In the genomic region with DNA sequence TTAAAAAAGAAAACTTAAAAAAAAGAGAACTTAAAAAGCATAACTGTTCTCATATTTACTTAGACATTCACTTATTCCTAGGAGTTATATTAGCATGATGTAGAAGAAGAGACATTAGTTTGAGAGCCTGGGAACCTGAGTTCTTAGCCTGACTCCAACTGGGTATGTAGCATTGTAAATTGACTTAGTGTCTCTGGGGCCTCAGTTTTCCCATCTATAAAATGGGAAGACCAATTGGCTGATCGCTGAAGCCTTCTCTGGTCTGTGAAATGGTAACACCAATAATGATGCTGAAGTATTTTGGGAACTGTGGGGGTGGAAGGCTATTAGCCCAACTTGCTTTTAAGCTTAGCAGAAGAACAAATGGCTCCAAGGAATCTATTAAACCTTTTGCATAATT, we compare ENCODE assay signal across 29 cellular contexts.
"Had no signal": no experiment of that assay in that cellular context is flagged by ENCODE, and none has a peak within 500 bp of the region (broad histone marks: within the 10 kb centered on the region; RNA-seq: fewer than 3 reads in every experiment).

No MANE protein-coding gene starts in this region.

- H2AFZ ChIP-seq: neural progenitor cell had no signal

- H3K9me3 ChIP-seq: left lung, lower lobe of right lung, neutrophil, ovary, right atrium auricular region, stomach, testis, thyroid gland, transverse colon, upper lobe of left lung, vagina had no signal

- H3K4me1 ChIP-seq: right atrium auricular region had no signal

- FAIRE-seq: islet of Langerhans, kidney had no signal

- H3K27me3 ChIP-seq: left lung, neural progenitor cell, neutrophil, ovary, right atrium auricular region, stomach, testis, thyroid gland, transverse colon, upper lobe of left lung, vagina had no signal

- H3K27ac ChIP-seq: left lung, lower lobe of right lung, neural progenitor cell, neutrophil, ovary, right atrium auricular region, skin epidermis, testis, thyroid gland, transverse colon, vagina had no signal

- H3K9ac ChIP-seq: neural progenitor cell had no signal

- H3K4me3 ChIP-seq: left lung, lower lobe of right lung, neural progenitor cell, ovary, right atrium auricular region, skin epidermis, stomach, testis, thyroid gland, transverse colon, upper lobe of left lung, vagina had no signal

- DNase-seq: immature natural killer cell; kidney; left colon; left lung; lower lobe of right lung; mammary epithelial cell; mesenchymal stem cell; naive B cell; natural killer cell; nephron progenitor cell; ovary; stimulated activated CD4-positive, alpha-beta T cell treated with anti-CD3 and anti-CD28 coated beads, Interleukin-12 subunit alpha, Interleukin-12 subunit beta, amount 100 ng/mL, for 4 hours; stimulated activated CD4-positive, alpha-beta T cell treated with anti-CD3 and anti-CD28 coated beads, Interleukin-15, amount 100 ng/mL, for 24 hours; stimulated activated CD4-positive, alpha-beta T cell treated with anti-CD3 and anti-CD28 coated beads, Interleukin-2, amount 100 ng/mL, for 24 hours; stimulated activated CD4-positive, alpha-beta T cell treated with anti-CD3 and anti-CD28 coated beads, Interleukin-4, amount 100 ng/mL, for 1 hour; stimulated activated naive B cell treated with anti-CD40 and anti-IgM and Interleukin-4, amounts not matched to agents 10 μg/mL and 1 μg/mL and 100 μg/mL, for 72 hours; stimulated activated naive CD8-positive, alpha-beta T cell treated with anti-CD3 and anti-CD28 coated beads, Interleukin-15, Interleukin-2, amounts not matched to agents 100 U/mL and 50 U/mL, for 24 hours; stomach; testis; thyroid gland; transverse colon; upper lobe of left lung had no signal

- ATAC-seq: left colon; left lung; lower lobe of right lung; natural killer cell; sciatic nerve; stimulated activated naive B cell treated with anti-CD40 and anti-IgM and Interleukin-4, amounts not matched to agents 10 μg/mL and 1 μg/mL and 100 μg/mL, for 72 hours; stimulated activated naive CD8-positive, alpha-beta T cell treated with anti-CD3 and anti-CD28 coated beads, Interleukin-15, Interleukin-2, amounts not matched to agents 100 U/mL and 50 U/mL, for 24 hours had no signal

- H3K36me3 ChIP-seq: left lung, neural progenitor cell, neutrophil, ovary, right atrium auricular region, transverse colon, vagina had no signal
